Comparison of ENCODE assay signal across 8 cellular contexts in the genomic region with DNA sequence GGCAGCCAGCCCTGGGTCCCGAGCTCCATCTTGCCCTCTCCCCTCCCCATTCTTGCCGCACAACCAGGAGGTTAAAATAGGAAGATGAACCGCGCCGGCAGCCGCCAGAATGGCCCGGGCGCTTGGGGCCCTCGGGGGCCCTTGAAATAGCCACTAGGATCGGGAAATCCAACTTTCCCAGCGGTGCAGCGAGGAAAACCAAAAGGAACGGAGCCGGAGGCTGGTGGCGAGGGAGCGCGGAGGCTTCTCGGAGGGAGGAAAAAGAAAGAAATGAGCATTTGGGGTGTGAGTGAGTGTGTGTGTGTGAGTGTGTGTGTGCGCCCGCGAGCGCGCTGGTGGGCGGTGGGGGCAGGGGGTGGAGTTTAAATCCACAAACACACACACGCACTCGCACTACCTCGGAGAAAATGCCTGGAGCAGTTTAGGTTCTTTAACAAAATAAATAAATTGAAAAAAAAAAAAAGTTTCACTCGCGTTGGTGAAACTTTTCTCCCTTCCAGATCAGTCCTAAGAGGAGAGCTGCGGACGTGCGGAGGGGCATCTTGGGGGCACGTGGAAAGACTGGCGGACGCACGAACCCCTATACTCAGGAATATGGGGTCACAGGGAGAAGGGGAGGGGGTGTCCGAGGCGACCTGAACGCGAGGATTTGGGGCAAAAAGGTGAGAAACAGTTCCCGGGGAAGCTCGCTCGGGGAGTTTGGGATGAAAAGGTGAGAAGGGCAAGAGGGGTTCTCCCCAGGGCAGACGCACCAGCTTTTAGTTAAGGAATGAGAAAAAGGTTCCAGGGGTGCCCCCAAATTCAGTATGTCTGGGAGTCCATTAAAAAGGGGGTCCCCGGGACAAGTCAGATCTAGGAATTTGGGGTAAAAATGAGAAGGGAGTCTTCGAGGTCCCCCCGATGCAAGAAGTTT. TPM values are rescaled to one million over a fixed set of nuclear protein-coding genes. Genes with fewer than 3 reads are reported as not detected.
A peak's percentile ranks its signal among the peaks of the same experiment; 100 is the strongest.
DNase-seq lines count a peak whose midpoint lies in the region; ATAC-seq and TF ChIP-seq lines count a peak whose summit lies in the region.

No MANE protein-coding gene starts in this region.

- TF ChIP-seq CTCF in RWPE2 (IDR thresholded peaks at IDR 0.05; ENCODE audit: poor library complexity, severe bottlenecking), result no peak
- TF ChIP-seq CTCF in left ventricle myocardium inferior (IDR thresholded peaks at IDR 0.05; ENCODE audit: borderline replicate concordance), result no peak
- no peak for TF ChIP-seq CTCF in psoas muscle (IDR thresholded peaks at IDR 0.05)
- no peak for TF ChIP-seq CTCF in GM10248 (IDR thresholded peaks at IDR 0.05; ENCODE audit: control extremely low read depth, extremely low read depth, low read depth, missing control alignments)

- POLR2A ChIA-PET in GM10248 (lab: Yijun Ruan, JAX), result no interaction called here

- H3K27me3 ChIP-seq in RWPE2 (ENCODE audit: insufficient read depth, poor library complexity, severe bottlenecking), result no peaks in the 10 kb centered on the region
- H3K27me3 ChIP-seq in left ventricle myocardium inferior (ENCODE audit: low read depth), result no peaks in the 10 kb centered on the region
- peaks cover 0 to 32% (median 0%) of the 10 kb centered on the region in 3 donors for H3K27me3 ChIP-seq in psoas muscle (ENCODE audit: insufficient read depth in 3 of 3, low read length in 2 of 3)

- no peaks in the 10 kb centered on the region for H3K9me3 Mint-ChIP-seq in activated naive CD8-positive, alpha-beta T cell treated with anti-CD3 and anti-CD28 coated beads, Interleukin-2, amount 50 U/mL, for 24 hours

- H3K27ac Mint-ChIP-seq in activated naive CD8-positive, alpha-beta T cell treated with anti-CD3 and anti-CD28 coated beads, Interleukin-2, amount 50 U/mL, for 24 hours, result peak overlapping the region; percentile 78

- peaks cover 22% of the 10 kb centered on the region for H3K4me1 Mint-ChIP-seq in activated naive CD8-positive, alpha-beta T cell treated with anti-CD3 and anti-CD28 coated beads, Interleukin-2, amount 50 U/mL, for 24 hours

- H3K36me3 ChIP-seq in RWPE2 (ENCODE audit: low read depth) (no peaks in the 10 kb centered on the region), left ventricle myocardium inferior (no peaks in the 10 kb centered on the region), psoas muscle (ENCODE audit: insufficient read depth in 1 of 2, low read depth in 1 of 2) (no peaks in the 10 kb centered on the region)

- DNase-seq in DMS 273 (lab: John Stamatoyannopoulos, UW; ENCODE audit: unreplicated experiment) (peak; percentile 79), DMS 273 treated with DMSO at 0.1 percent for 48 hours (lab: John Stamatoyannopoulos, UW) (no peak), RWPE2 (ENCODE audit: low spot score) (no peak), left ventricle myocardium inferior (peak; percentile 63), psoas muscle (peak; percentile 61 to 65), GM10248 (ENCODE audit: extremely low spot score) (no peak)
- peak; percentile 56 for DNase-seq in activated naive CD8-positive, alpha-beta T cell treated with anti-CD3 and anti-CD28 coated beads, Interleukin-2, amount 50 U/mL, for 24 hours

- ATAC-seq in RWPE2 (ENCODE audit: low read depth) (0 out of 3 replicates have a peak, but pooled peaks have one; percentile 4), psoas muscle (no peak), HG03045 (IDR thresholded peaks at IDR 0.05; ENCODE audit: unreplicated experiment) (no peak)
- ATAC-seq in activated naive CD8-positive, alpha-beta T cell treated with anti-CD3 and anti-CD28 coated beads, Interleukin-2, amount 50 U/mL, for 24 hours, result no peak

- no peaks in the 10 kb centered on the region for H3K36me3 Mint-ChIP-seq in activated naive CD8-positive, alpha-beta T cell treated with anti-CD3 and anti-CD28 coated beads, Interleukin-2, amount 50 U/mL, for 24 hours (ENCODE audit: low read depth)

- H3K27ac ChIP-seq in RWPE2 (ENCODE audit: poor library complexity, severe bottlenecking) (peak overlapping the region; percentile 74), left ventricle myocardium inferior (replicated peaks) (peak overlapping the region; percentile 86), psoas muscle (peak overlapping the region; percentile 46)

- H3K27me3 Mint-ChIP-seq in activated naive CD8-positive, alpha-beta T cell treated with anti-CD3 and anti-CD28 coated beads, Interleukin-2, amount 50 U/mL, for 24 hours, result peaks cover 6% of the 10 kb centered on the region

- CTCF ChIA-PET in GM10248 (lab: Yijun Ruan, JAX), result interaction anchor here (1.0 to 1.2 kb wide), 2 partner anchors 9 to 122 kb away, joined by 3 to 8 read pairs; no protein-coding TSS in a partner anchor

- H3K4me3 ChIP-seq in RWPE2 (ENCODE audit: severe bottlenecking) (peak overlapping the region; percentile 44), left ventricle myocardium inferior (peak overlapping the region; percentile 82), psoas muscle (peak overlapping the region; percentile 66)

- H3K4me3 Mint-ChIP-seq in activated naive CD8-positive, alpha-beta T cell treated with anti-CD3 and anti-CD28 coated beads, Interleukin-2, amount 50 U/mL, for 24 hours, result peak overlapping the region; percentile 86

- H3K4me1 ChIP-seq in RWPE2 (ENCODE audit: insufficient read depth, poor library complexity, severe bottlenecking), result peaks cover 22% of the 10 kb centered on the region
- H3K4me1 ChIP-seq in left ventricle myocardium inferior, result peaks cover 51% of the 10 kb centered on the region
- H3K4me1 ChIP-seq in psoas muscle, result peaks cover 11% of the 10 kb centered on the region

- H3K9me3 ChIP-seq in RWPE2 (ENCODE audit: severe bottlenecking) (no peaks in the 10 kb centered on the region), left ventricle myocardium inferior (replicated peaks) (no peaks in the 10 kb centered on the region), psoas muscle (no peaks in the 10 kb centered on the region)

- intact Hi-C loops in left ventricle myocardium inferior (cut with micrococcal nuclease) (loop anchor here (5.0 kb wide), 1 partner anchor 42 kb away; no protein-coding TSS in a partner anchor), psoas muscle (cut with DNase I) (no loop called here)

- 1 to 2% (median 1%) methylated on average over 46 to 47 of the region's 47 CpGs for WGBS in psoas muscle, 3 donors

RNA-seq across cellular contexts. Expression of a gene that starts 1.3 kb away (rescaled TPM):
- total RNA-seq in left ventricle myocardium inferior (6.1 TPM), psoas muscle (1 to 10 TPM in 2 of 4 donors, under 1 TPM in 2; 0.71 to 2.1 (median 1.3) TPM)
- polyA plus RNA-seq in psoas muscle, result 1 to 10 TPM in 2 of 3 donors, under 1 TPM in 1; 0.58 to 1.5 (median 1.0) TPM

RNA-seq across cellular contexts. Expression of a gene that starts 26.5 kb away (rescaled TPM):
- total RNA-seq in left ventricle myocardium inferior (not detected), psoas muscle (not detected)
- not detected for polyA plus RNA-seq in psoas muscle

Comparison
In these comparisons a context has a peak if more than half of its experiments do, and no peak if none do; other contexts are left out.
1. DNase-seq: peak in DMS 273 (single experiment), activated naive CD8-positive, alpha-beta T cell treated with anti-CD3 and anti-CD28 coated beads, Interleukin-2, amount 50 U/mL, for 24 hours (single experiment), left ventricle myocardium inferior (single experiment) and psoas muscle (2 of 2); none in DMS 273 treated with DMSO at 0.1 percent for 48 hours (single experiment), RWPE2 (single experiment) and GM10248 (single experiment).
2. Peak in every context shown above with its lines, with median percentiles within 50 percentile points of each other: H3K27ac ChIP-seq and H3K4me3 ChIP-seq.